In genomic region chr6:28141500-28142329, GRCh38 we compare ENCODE assay signal across 8 cellular contexts. TPM values are rescaled to one million over a fixed set of nuclear protein-coding genes. Genes with fewer than 3 reads are reported as not detected.
DNase-seq lines count a peak whose midpoint lies in the region; ATAC-seq and TF ChIP-seq lines count a peak whose summit lies in the region.

ZKSCAN8 (plus strand) TSS chr6:28141883; CDS start chr6:28148408, 6,525 bp downstream.

- BruUV-seq in mammary epithelial cell (replicated peaks; lab: Mats Ljungman, UMichigan): TSS peak; percentile 49

- H3K9me3 ChIP-seq in WERI-Rb-1 (ENCODE audit: severe bottlenecking) (no peaks in the 10 kb centered on the region), mammary epithelial cell (replicated peaks; ENCODE audit: insufficient read depth, low read length) (no peaks in the 10 kb centered on the region), iPS-20b (ENCODE audit: insufficient read depth, low read depth, low read length) (no peaks in the 10 kb centered on the region)

- peak; percentile 81 for TF ChIP-seq POLR2A in GM18951 (IDR thresholded peaks at IDR 0.05; ENCODE audit: extremely low read depth, insufficient read depth, insufficient read length)

- dilution Hi-C loops in mammary epithelial cell (cut with HindIII; ENCODE audit: low sequenced_read_pairs): no loop called here

- H3K79me2 ChIP-seq in mammary epithelial cell (ENCODE audit: insufficient read depth, low read length): peaks cover 44% of the 10 kb centered on the region

- CTCF ChIA-PET in mammary epithelial cell (lab: Charles Lee; ENCODE audit: low non-redundant PET): no interaction called here

- H3K4me1 ChIP-seq in mammary epithelial cell (ENCODE audit: insufficient read depth, low read length) (peaks cover 14% of the 10 kb centered on the region), iPS-20b (ENCODE audit: insufficient read depth, low read length) (peaks cover 12% of the 10 kb centered on the region; the same call in 1 of the 2 replicates)

- peak within 1 kb of the TSS; percentile 72 for H3K27ac ChIP-seq in WERI-Rb-1
- H3K27ac ChIP-seq in mammary epithelial cell (ENCODE audit: insufficient read depth, low read depth, low read length): peak within 1 kb of the TSS; percentile 26
- peak within 1 kb of the TSS; percentile 62 for H3K27ac ChIP-seq in iPS-20b (ENCODE audit: low read length)
- peak within 1 kb of the TSS in 20 of 21 experiments; percentile 5 to 87 (median 72) for H3K27ac ChIP-seq in skin epidermis

- 0 out of 2 replicates have a peak, but pooled peaks have one; percentile 18 for TF ChIP-seq CTCF in WERI-Rb-1 (IDR thresholded peaks at IDR 0.05; ENCODE audit: low read depth, low read length)
- peak in 1 of 2 donors; percentile 9 for TF ChIP-seq CTCF in mammary epithelial cell (conservative IDR thresholded peaks at IDR 0.05 in 1 of 2, IDR thresholded peaks at IDR 0.05 in 1 of 2; ENCODE audit: extremely low read depth in 1 of 2, insufficient read depth in 1 of 2, low read depth in 1 of 2, low read length in 2 of 2)

- 1% methylated on average over 42 of the region's 52 CpGs for WGBS in mammary epithelial cell (ENCODE audit: low coverage, missing lambda C conversion rate)

- in situ Hi-C loops in GM18951 (cut with MboI; ENCODE audit: low sequenced_read_pairs, unreplicated experiment) (no loop called here), mammary epithelial cell (cut with MboI; ENCODE audit: low sequenced_read_pairs in 2 of 2) (no loop called here)

- intact Hi-C loops in mammary epithelial cell (cut with micrococcal nuclease): loop anchor here (1.0 kb wide), 4 partner anchors 17 to 111 kb away; partner anchors contain the start of genes ZKSCAN4, ZSCAN16 and ZSCAN9

- H3K27me3 ChIP-seq in WERI-Rb-1 (ENCODE audit: insufficient read depth, low read depth, severe bottlenecking) (no peaks in the 10 kb centered on the region), mammary epithelial cell (ENCODE audit: insufficient read depth, low read length) (no peaks in the 10 kb centered on the region), iPS-20b (ENCODE audit: insufficient read depth, low read length) (peaks cover 36% of the 10 kb centered on the region)

- DNase-seq in AG08395 (ENCODE audit: low spot score) (peak; percentile 86), NCI-H2227 treated with DMSO at 0.1 percent for 48 hours (lab: John Stamatoyannopoulos, UW) (peak; percentile 95), WERI-Rb-1 (peak; percentile 99), mammary epithelial cell (peak; percentile 88)

- H3K4me3 ChIP-seq in WERI-Rb-1 (ENCODE audit: low read depth, low read length): peak within 1 kb of the TSS; percentile 92
- peak within 1 kb of the TSS; percentile 82 to 98 (median 96) for H3K4me3 ChIP-seq in mammary epithelial cell (replicated peaks in 1 of 3; ENCODE audit: insufficient read depth in 1 of 3, low read depth in 2 of 3, low read length in 3 of 3)
- H3K4me3 ChIP-seq in iPS-20b (ENCODE audit: low read length): peak within 1 kb of the TSS; percentile 99
- peak within 1 kb of the TSS; percentile 50 to 87 (median 74) for H3K4me3 ChIP-seq in skin epidermis

- H3K9ac ChIP-seq in mammary epithelial cell (ENCODE audit: insufficient read depth, low read length): peak within 1 kb of the TSS; percentile 74
- peak within 1 kb of the TSS; percentile 91 for H3K9ac ChIP-seq in iPS-20b (ENCODE audit: low read depth, low read length)

- ATAC-seq in HG03159 (IDR thresholded peaks at IDR 0.05; ENCODE audit: unreplicated experiment): peak; percentile 71

- H3K36me3 ChIP-seq in WERI-Rb-1 (peaks cover 35% of the 10 kb centered on the region), mammary epithelial cell (ENCODE audit: insufficient read depth, low read length) (peaks cover 3% of the 10 kb centered on the region), iPS-20b (ENCODE audit: insufficient read depth, low read depth, low read length) (peaks cover 25% of the 10 kb centered on the region)

- peak within 1 kb of the TSS; percentile 99 for H3K4me2 ChIP-seq in mammary epithelial cell (ENCODE audit: insufficient read depth, low read depth, low read length)

- H2AFZ ChIP-seq in mammary epithelial cell (ENCODE audit: low read depth, low read length): peak within 1 kb of the TSS; percentile 100

- no peaks in the 10 kb centered on the region for H4K20me1 ChIP-seq in mammary epithelial cell (ENCODE audit: insufficient read depth, low read length)

RNA-seq across cellular contexts. Expression of gene ZKSCAN8, which starts in this region (rescaled TPM):
- total RNA-seq in mammary epithelial cell: 10 to 100 TPM; 16.3 to 24.2 TPM
- polyA plus RNA-seq in mammary epithelial cell: 4.5 TPM
- 8.5 TPM for polyA minus RNA-seq in mammary epithelial cell

Comparison
In these comparisons a context has a peak if more than half of its experiments do, and no peak if none do; other contexts are left out.
1. Peak in every context shown above with its lines: DNase-seq, ATAC-seq, H3K4me3 ChIP-seq and H3K27ac ChIP-seq.